In genomic region chr19:24078688-24079087, GRCh38 we compare ENCODE assay signal across 15 cellular contexts. TPM values are rescaled to one million over a fixed set of nuclear protein-coding genes. Genes with fewer than 3 reads are reported as not detected.
DNase-seq lines count a peak whose midpoint lies in the region; ATAC-seq, FAIRE-seq and TF ChIP-seq lines count a peak whose summit lies in the region.
"Had no signal": no experiment of that assay in that cellular context is flagged by ENCODE, and none has a peak within 500 bp of the region (broad histone marks: within the 10 kb centered on the region; RNA-seq: fewer than 3 reads in every experiment).

No MANE protein-coding gene starts in this region.

- H2AK5ac ChIP-seq in H1 (ENCODE audit: low read depth, low read length): no peak overlapping the region

- TF ChIP-seq EP300 in H1 (IDR thresholded peaks at IDR 0.05; ENCODE audit: borderline replicate concordance in 1 of 2, low read depth in 2 of 2, low read length in 2 of 2): no peak

- H3K27ac ChIP-seq in GM23338 (ENCODE audit: low read depth) (peak overlapping the region; percentile 73), H1 (ENCODE audit: low read depth, low read length) (no peak overlapping the region; the same call in 1 of the 2 replicates), aorta (ENCODE audit: low read depth in 1 of 2, low read length in 2 of 2) (no peak overlapping the region)
- H3K27ac ChIP-seq: BLaER1 treated with 17β-estradiol and CSF1 and Interleukin-3, amounts not matched to agents 10 nM and 100 nM had no signal

- H3K36me3 ChIP-seq in GM23338 (ENCODE audit: insufficient read depth) (peaks cover 12% of the 10 kb centered on the region), H1 (ENCODE audit: control insufficient read depth in 2 of 4, insufficient read depth in 4 of 4, low read length in 3 of 4) (peaks cover 0 to 25% (median 5%) of the 10 kb centered on the region in 4 experiments; a peak in 4 of 8 replicates), aorta (ENCODE audit: control insufficient read depth in 1 of 2, insufficient read depth in 2 of 2, low read length in 1 of 2) (peaks cover 0 to 2% of the 10 kb centered on the region in 2 donors)

- H4K20me1 ChIP-seq in GM23338 (replicated peaks; ENCODE audit: insufficient read depth) (no peaks in the 10 kb centered on the region), H1 (replicated peaks in 1 of 2; ENCODE audit: control insufficient read depth in 1 of 2, insufficient read depth in 2 of 2, low read length in 2 of 2) (no peaks in the 10 kb centered on the region)
- H4K20me1 ChIP-seq: BLaER1 treated with 17β-estradiol and CSF1 and Interleukin-3, amounts not matched to agents 10 nM and 100 nM had no signal

- no peak overlapping the region for H3K23ac ChIP-seq in H1 (ENCODE audit: insufficient read length)

- no peaks in the 10 kb centered on the region for H3K79me1 ChIP-seq in H1 (ENCODE audit: low read depth, low read length)

- peaks cover 5 to 12% of the 10 kb centered on the region in 2 experiments; a peak in 2 of 4 replicates for H3K9me3 ChIP-seq in H1 (ENCODE audit: insufficient read depth in 2 of 2, low read depth in 1 of 2, low read length in 1 of 2)
- no peaks in the 10 kb centered on the region for H3K9me3 ChIP-seq in aorta (ENCODE audit: control insufficient read depth, low read length)

- intact Hi-C loops in aorta (cut with DNase I): no loop called here

- ATAC-seq in GM23338 (peak; percentile 86), aorta (ENCODE audit: low FRiP score) (no peak)
- ATAC-seq: Panc1 had no signal

- H3K27me3 Mint-ChIP-seq in GM23338 (ENCODE audit: insufficient read depth, low read depth, poor library complexity): peaks cover 14% of the 10 kb centered on the region
- no peaks in the 10 kb centered on the region for H3K27me3 Mint-ChIP-seq in T-helper 2 cell treated with Interferon-gamma antibody and Interleukin-4, amounts not matched to agents 5 μg/mL and 100 μg/mL, for 36 hours (ENCODE audit: low read depth)

- no peak for TF ChIP-seq RAD21 in H1 (IDR thresholded peaks at IDR 0.05 in 1 of 2, conservative IDR thresholded peaks at IDR 0.05 in 1 of 2; ENCODE audit: low read depth in 2 of 2, low read length in 2 of 2)

- H4K8ac ChIP-seq in H1 (ENCODE audit: extremely low read depth, insufficient read depth, low read length): no peak overlapping the region

- no peak overlapping the region for H3K56ac ChIP-seq in H1 (replicated peaks; ENCODE audit: insufficient read length, low read depth, low read length)

- H3K18ac ChIP-seq in H1 (ENCODE audit: extremely low read depth, low read length): no peak overlapping the region

- H3K9ac ChIP-seq in H1 (replicated peaks in 1 of 4; ENCODE audit: extremely low read depth in 1 of 4, low read depth in 3 of 4, low read length in 3 of 4): no peak overlapping the region
- H3K9ac ChIP-seq: BLaER1 treated with 17β-estradiol and CSF1 and Interleukin-3, amounts not matched to agents 10 nM and 100 nM had no signal

- H3K9me3 Mint-ChIP-seq in GM23338: peaks cover 40% of the 10 kb centered on the region
- H3K9me3 Mint-ChIP-seq in T-helper 2 cell treated with Interferon-gamma antibody and Interleukin-4, amounts not matched to agents 5 μg/mL and 100 μg/mL, for 36 hours: peaks cover 51% of the 10 kb centered on the region

- TF ChIP-seq POLR2A in H1 (IDR thresholded peaks at IDR 0.05; ENCODE audit: control extremely low read depth in 1 of 2, low read depth in 2 of 2, low read length in 2 of 2): no peak

- POLR2A ChIA-PET in H1 (lab: Charles Lee; ENCODE audit: partially characterized antibody): interaction anchor here (1.2 to 3.4 kb wide), 5 partner anchors 8 to 45 kb away, joined by 3 to 24 read pairs (median 5); partner anchors contain the start of gene ZNF254

- no peak overlapping the region for H2BK120ac ChIP-seq in H1 (replicated peaks; ENCODE audit: low read depth, low read length)

- H3K4me1 Mint-ChIP-seq in GM23338: peaks cover 60% of the 10 kb centered on the region
- no peaks in the 10 kb centered on the region for H3K4me1 Mint-ChIP-seq in T-helper 2 cell treated with Interferon-gamma antibody and Interleukin-4, amounts not matched to agents 5 μg/mL and 100 μg/mL, for 36 hours (ENCODE audit: low read depth)

- H3F3A ChIP-seq in GM23338 (replicated peaks; ENCODE audit: low read depth): no peaks in the 10 kb centered on the region

- peak overlapping the region; percentile 43 for H3K4me3 Mint-ChIP-seq in GM23338
- H3K4me3 Mint-ChIP-seq in T-helper 2 cell treated with Interferon-gamma antibody and Interleukin-4, amounts not matched to agents 5 μg/mL and 100 μg/mL, for 36 hours: no peak overlapping the region

- H3K27me3 ChIP-seq in GM23338 (ENCODE audit: insufficient read depth) (no peaks in the 10 kb centered on the region), H1 (replicated peaks in 1 of 4; ENCODE audit: control insufficient read depth in 3 of 4, extremely low read depth in 1 of 4, insufficient read depth in 3 of 4, low read length in 3 of 4) (no peaks in the 10 kb centered on the region), aorta (ENCODE audit: control insufficient read depth in 1 of 2, insufficient read depth in 2 of 2, low read length in 1 of 2) (no peaks in the 10 kb centered on the region)
- H3K27me3 ChIP-seq: BLaER1 treated with 17β-estradiol and CSF1 and Interleukin-3, amounts not matched to agents 10 nM and 100 nM had no signal

- H4K5ac ChIP-seq in H1 (ENCODE audit: insufficient read length, low read depth, low read length): no peak overlapping the region

- no peak overlapping the region for H3K4ac ChIP-seq in H1 (replicated peaks; ENCODE audit: insufficient read length, low read depth, low read length)

- no peak overlapping the region for H2BK12ac ChIP-seq in H1 (ENCODE audit: low read depth, low read length)

- H3K4me1 ChIP-seq in GM23338 (ENCODE audit: insufficient read depth) (peaks cover 47% of the 10 kb centered on the region), H1 (replicated peaks in 1 of 4; ENCODE audit: control insufficient read depth in 3 of 4, insufficient read depth in 4 of 4, low read length in 3 of 4) (peaks cover 5 to 27% (median 13%) of the 10 kb centered on the region in 4 experiments), aorta (ENCODE audit: control insufficient read depth in 1 of 2, insufficient read depth in 2 of 2, low read length in 2 of 2) (no peaks in the 10 kb centered on the region)
- H3K4me1 ChIP-seq: BLaER1 treated with 17β-estradiol and CSF1 and Interleukin-3, amounts not matched to agents 10 nM and 100 nM had no signal

- H2BK20ac ChIP-seq in H1 (ENCODE audit: low read length): no peak overlapping the region

- peaks cover 59% of the 10 kb centered on the region for H3K36me3 Mint-ChIP-seq in GM23338 (ENCODE audit: low read depth)
- peaks cover 48% of the 10 kb centered on the region for H3K36me3 Mint-ChIP-seq in T-helper 2 cell treated with Interferon-gamma antibody and Interleukin-4, amounts not matched to agents 5 μg/mL and 100 μg/mL, for 36 hours (ENCODE audit: low read depth)

- H2BK5ac ChIP-seq in H1 (ENCODE audit: low read depth, low read length): no peak overlapping the region

- H2BK15ac ChIP-seq in H1 (ENCODE audit: low read length): no peak overlapping the region

- H3K4me3 ChIP-seq in GM23338: peak overlapping the region; percentile 20
- peak overlapping the region in 3 of 4 experiments; percentile 1 to 46 (median 11); a peak in 1 of 8 replicates for H3K4me3 ChIP-seq in H1 (ENCODE audit: extremely low read depth in 1 of 4, insufficient read depth in 2 of 4, low read depth in 3 of 4, low read length in 4 of 4)
- no peak overlapping the region for H3K4me3 ChIP-seq in aorta (ENCODE audit: low read length in 2 of 2)
- H3K4me3 ChIP-seq: BLaER1 treated with 17β-estradiol and CSF1 and Interleukin-3, amounts not matched to agents 10 nM and 100 nM had no signal

- TF ChIP-seq CTCF in GM23338 (conservative IDR thresholded peaks at IDR 0.05; ENCODE audit: low read depth in 2 of 2): no peak
- no peak for TF ChIP-seq CTCF in H1 (IDR thresholded peaks at IDR 0.05; ENCODE audit: control extremely low read depth in 1 of 3, insufficient read depth in 1 of 3, low read depth in 1 of 3, low read length in 3 of 3)

- no peak overlapping the region for H2AFZ ChIP-seq in GM23338
- no peak overlapping the region for H2AFZ ChIP-seq in H1 (ENCODE audit: low read length)

- H3K23me2 ChIP-seq in H1 (ENCODE audit: low read depth, low read length): no peaks in the 10 kb centered on the region

- peaks cover 3% of the 10 kb centered on the region; the same call in 1 of the 2 replicates for H3K9me2 ChIP-seq in GM23338 (ENCODE audit: insufficient read depth)

- H4K91ac ChIP-seq in H1 (replicated peaks; ENCODE audit: insufficient read length, low read length): no peak overlapping the region

- CTCF ChIA-PET in H1 (lab: Charles Lee; ENCODE audit: partially characterized antibody): interaction anchor here (0.6 kb wide), 1 partner anchor 470 kb away, joined by 3 read pairs; no protein-coding TSS in a partner anchor

- 47% methylated on average over 4 of the region's 4 CpGs; no CpG with 5 or more reads in 1 of the 2 experiments for WGBS in H1 (ENCODE audit: extremely low coverage in 1 of 2, insufficient coverage in 1 of 2, insufficient read length in 1 of 2, insufficient replicate concordance in 2 of 2, low coverage in 1 of 2, low lambda C conversion rate in 2 of 2, missing lambda C conversion rate in 1 of 2), 2 experiments
- 90 to 93% methylated on average over 4 of the region's 4 CpGs for WGBS in aorta, 2 donors

- peak overlapping the region; percentile 89 for H3K27ac Mint-ChIP-seq in GM23338
- no peak overlapping the region for H3K27ac Mint-ChIP-seq in T-helper 2 cell treated with Interferon-gamma antibody and Interleukin-4, amounts not matched to agents 5 μg/mL and 100 μg/mL, for 36 hours

- H3K4me2 ChIP-seq in GM23338: peak overlapping the region; percentile 65
- H3K4me2 ChIP-seq in H1 (ENCODE audit: insufficient read depth in 1 of 2, low read depth in 2 of 2, low read length in 2 of 2): peak overlapping the region; percentile 1 to 58; a peak in 3 of 4 replicates
- H3K4me2 ChIP-seq: BLaER1 treated with 17β-estradiol and CSF1 and Interleukin-3, amounts not matched to agents 10 nM and 100 nM had no signal

- H3K14ac ChIP-seq in H1 (ENCODE audit: insufficient read length): no peak overlapping the region

- peak; percentile 42 for FAIRE-seq in H1 (lab: Jason Lieb, UNC)

- DNase-seq in GM23338 (ENCODE audit: low spot score) (peak; percentile 80), NCI-H2171 (lab: John Stamatoyannopoulos, UW) (peak; percentile 2), H1 (ENCODE audit: low read depth in 1 of 2, low spot score in 2 of 2) (peak in 1 of 2 experiments; percentile 10), left kidney (ENCODE audit: low read depth, low spot score) (peak; percentile 58), aorta (no peak), RPMI8226 (no peak), SHP77 treated with DMSO at 0.1 percent for 48 hours (lab: John Stamatoyannopoulos, UW) (no peak)
- DNase-seq in T-helper 2 cell treated with Interferon-gamma antibody and Interleukin-4, amounts not matched to agents 5 μg/mL and 100 μg/mL, for 36 hours (ENCODE audit: low spot score): no peak
- DNase-seq: MV-4-11, NCI-H1436, NCI-H2029 treated with DMSO at 0.1 percent for 48 hours, NCI-H226, SIG-M5 had no signal

- H3K79me2 ChIP-seq in GM23338 (replicated peaks; ENCODE audit: insufficient read depth): peaks cover 19% of the 10 kb centered on the region
- H3K79me2 ChIP-seq in H1 (ENCODE audit: control insufficient read depth in 1 of 2, insufficient read depth in 2 of 2, low read length in 2 of 2): peaks cover 0 to 6% of the 10 kb centered on the region in 2 experiments; a peak in 2 of 4 replicates

RNA-seq across cellular contexts. Expression of gene ZNF254, which starts 8.3 kb away (rescaled TPM):
- 44.0 and 45.6 TPM in 2 replicates for total RNA-seq in GM23338 (2014; rRNA removed; shearing (Covaris generic))
- 13.1 and 14.4 TPM in 2 replicates for polyA plus RNA-seq in GM23338 (2016; fragmentation: Nextera tagmentation; extraction: Ambion mirVana)
- total RNA-seq in H1 (2021; fragmentation: NEBNext Ultra II Directional; extraction: Animal tissue kit (Norgen Biotek cat#: 25700)): 21.7 and 22.0 TPM in 2 replicates
- 3.2 and 4.4 TPM in 2 replicates for polyA plus RNA-seq in H1 (2011; rRNA removed)
- polyA plus RNA-seq in H1 (2011; cell fraction: cytosol; rRNA removed): 6.4 TPM
- 8.2 TPM for polyA plus RNA-seq in H1 (2011; cell fraction: nucleus; rRNA removed)
- polyA plus RNA-seq in H1 (2012, experiment 1 of 2): 6.6 to 11.9 TPM (median 7.6 TPM) in 4 replicates
- polyA plus RNA-seq in H1 (2012, experiment 2 of 2): 1.9 TPM
- polyA plus RNA-seq in H1 (2013, experiment 1 of 2): 23.4 TPM
- 20.1 TPM for polyA plus RNA-seq in H1 (2013, experiment 2 of 2)
- 21.2 and 23.1 TPM in 2 replicates for polyA minus RNA-seq in H1 (2011; rRNA and poly(A)+ RNA removed)
- 20.6 TPM for polyA minus RNA-seq in H1 (2011; cell fraction: cytosol; rRNA and poly(A)+ RNA removed)
- 47.9 TPM for polyA minus RNA-seq in H1 (2011; cell fraction: nucleus; rRNA and poly(A)+ RNA removed)
- 10 to 100 TPM; 13.8 to 23.5 TPM for total RNA-seq in aorta
- 1 to 10 TPM; 2.9 to 4.3 TPM for polyA plus RNA-seq in aorta

Comparison
In these comparisons a context has a peak if more than half of its experiments do, and no peak if none do; other contexts are left out.
1. DNase-seq: peak in GM23338 (single experiment), NCI-H2171 (single experiment) and left kidney (single experiment); none in aorta (0 of 2), RPMI8226 (single experiment), SHP77 treated with DMSO at 0.1 percent for 48 hours (single experiment) and T-helper 2 cell treated with Interferon-gamma antibody and Interleukin-4, amounts not matched to agents 5 μg/mL and 100 μg/mL, for 36 hours (single experiment).
2. H3K4me3 ChIP-seq: peak in GM23338 (single experiment) and H1 (3 of 4); none in aorta (0 of 2).